ENCODE assay signal across 8 cellular contexts in genomic region chr2:178109813-178110212, GRCh38. TPM values are rescaled to one million over a fixed set of nuclear protein-coding genes. Genes with fewer than 3 reads are reported as not detected.
DNase-seq lines count a peak whose midpoint lies in the region; ATAC-seq, FAIRE-seq and TF ChIP-seq lines count a peak whose summit lies in the region.

No MANE protein-coding gene starts in this region.

- no peaks in the 10 kb centered on the region for H4K20me1 ChIP-seq in SK-N-SH (ENCODE audit: insufficient read depth)

- ATAC-seq in foreskin keratinocyte (no peak), GM19397 (IDR thresholded peaks at IDR 0.05; ENCODE audit: unreplicated experiment) (no peak)

- H3K27me3 ChIP-seq in SK-N-SH (ENCODE audit: insufficient read depth) (no peaks in the 10 kb centered on the region), foreskin keratinocyte (no peaks in the 10 kb centered on the region), small intestine (ENCODE audit: control insufficient read depth in 2 of 2, insufficient read depth in 2 of 2, low read length in 2 of 2) (no peaks in the 10 kb centered on the region)

- 0% methylated on average over 1 of the region's 1 CpG for WGBS in SK-N-SH (ENCODE audit: low lambda C conversion rate)
- WGBS in small intestine, 3 donors = 7 to 26% (median 11%) methylated on average over 1 of the region's 1 CpG

- no peak for TF ChIP-seq EP300 in SK-N-SH (IDR thresholded peaks at IDR 0.05; ENCODE audit: borderline replicate concordance in 1 of 2, low read depth in 1 of 2, low read length in 1 of 2)

- no peak overlapping the region for H3K9ac ChIP-seq in SK-N-SH

- H3K4me3 ChIP-seq in SK-N-SH (ENCODE audit: low read depth in 2 of 2, low read length in 1 of 2) (peak overlapping the region in 1 of 2 experiments; percentile 14; a peak in 1 of 4 replicates), small intestine (ENCODE audit: low read depth in 1 of 2, low read length in 2 of 2) (no peak overlapping the region)

- H3K4me2 ChIP-seq in SK-N-SH = no peak overlapping the region

- H3K9me2 ChIP-seq in SK-N-SH = no peaks in the 10 kb centered on the region

- TF ChIP-seq RAD21 in SK-N-SH (IDR thresholded peaks at IDR 0.05; ENCODE audit: low read length) = peak; percentile 77

- H3K27ac ChIP-seq in SK-N-SH (ENCODE audit: low read depth in 2 of 2, low read length in 1 of 2) (no peak overlapping the region), foreskin keratinocyte (no peak overlapping the region), small intestine (ENCODE audit: low read depth in 1 of 2, low read length in 1 of 2) (no peak overlapping the region)

- no peak for FAIRE-seq in small intestine (lab: Jason Lieb, UNC)

- POLR2A ChIA-PET in SK-N-SH (lab: Yijun Ruan, JAX) = no interaction called here

- H3K9me3 ChIP-seq in SK-N-SH (no peaks in the 10 kb centered on the region), small intestine (ENCODE audit: control insufficient read depth, low read depth) (no peaks in the 10 kb centered on the region)

- TF ChIP-seq CTCF in SK-N-SH (IDR thresholded peaks at IDR 0.05) (peak; percentile 78), foreskin keratinocyte (conservative IDR thresholded peaks at IDR 0.05) (peak; percentile 77)

- H3K79me2 ChIP-seq in SK-N-SH (ENCODE audit: insufficient read depth) = peaks cover 21% of the 10 kb centered on the region

- H3F3A ChIP-seq in SK-N-SH (replicated peaks; ENCODE audit: insufficient read depth) = no peaks in the 10 kb centered on the region

- DNase-seq in NCI-H524 (lab: John Stamatoyannopoulos, UW) (peak; percentile 4 to 63), NCI-H524 treated with DMSO at 0.1 percent for 48 hours (lab: John Stamatoyannopoulos, UW) (no peak), MV-4-11 (lab: John Stamatoyannopoulos, UW) (peak; percentile 46), SK-N-SH (peak; percentile 64), foreskin keratinocyte (peak in 1 of 2 donors; percentile 33), small intestine (peak; percentile 51), KG1 (lab: John Stamatoyannopoulos, UW) (no peak)

- no peaks in the 10 kb centered on the region for H3K36me3 ChIP-seq in SK-N-SH (replicated peaks in 1 of 2; ENCODE audit: control insufficient read depth in 1 of 2, insufficient read depth in 2 of 2, low read length in 1 of 2)
- no peaks in the 10 kb centered on the region for H3K36me3 ChIP-seq in small intestine (ENCODE audit: control insufficient read depth in 2 of 2, insufficient read depth in 2 of 2, low read length in 2 of 2)

- H3K4me1 ChIP-seq in SK-N-SH (ENCODE audit: control insufficient read depth in 1 of 2, insufficient read depth in 2 of 2, low read depth in 1 of 2, low read length in 1 of 2) (peaks cover 9% of the 10 kb centered on the region in 2 experiments; a peak in 3 of 4 replicates), foreskin keratinocyte (no peaks in the 10 kb centered on the region), small intestine (ENCODE audit: control insufficient read depth in 2 of 2, insufficient read depth in 1 of 2, low read depth in 1 of 2, low read length in 1 of 2) (peaks cover 0 to 5% of the 10 kb centered on the region in 2 donors)

- CTCF ChIA-PET in SK-N-SH (lab: Yijun Ruan, JAX) = interaction anchor here (1.0 to 11.9 kb wide), 5 partner anchors 19 to 309 kb away, joined by 7 to 153 read pairs (median 35); no protein-coding TSS in a partner anchor

- H2AFZ ChIP-seq in SK-N-SH (ENCODE audit: low read depth) = no peak overlapping the region

TF ChIP-seq in SK-N-SH, 30 proteins besides CTCF, POLR2A, EP300 and RAD21:
- peak; percentile 21 for TF ChIP-seq CHD2 (IDR thresholded peaks at IDR 0.05; ENCODE audit: low read length, partially characterized antibody)
- TF ChIP-seq FOXM1 (IDR thresholded peaks at IDR 0.05; ENCODE audit: low read depth) = no peak
- no peak for TF ChIP-seq NFIC (IDR thresholded peaks at IDR 0.05; ENCODE audit: borderline replicate concordance)
- no peak for TF ChIP-seq REST (IDR thresholded peaks at IDR 0.05; ENCODE audit: low read depth, low read length)
- peak; percentile 54 for TF ChIP-seq SMC3 (IDR thresholded peaks at IDR 0.05; ENCODE audit: low read depth, low read length)

RNA-seq across cellular contexts. Expression of gene RBM45, which starts 2.4 kb away (rescaled TPM):
- 7.0 and 8.1 TPM in 2 replicates for polyA plus RNA-seq in SK-N-SH (2012; rRNA removed)
- 8.4 and 11.8 TPM in 2 replicates for polyA plus RNA-seq in SK-N-SH (2012; cell fraction: cytosol; rRNA removed)
- 8.1 and 18.1 TPM in 2 replicates for polyA plus RNA-seq in SK-N-SH (2012; cell fraction: nucleus; rRNA removed)
- total RNA-seq in foreskin keratinocyte = 16.7 and 17.2 TPM in 2 replicates
- polyA plus RNA-seq in foreskin keratinocyte = 9.4 and 10.5 TPM in 2 replicates
- polyA plus RNA-seq in small intestine = 10 to 100 TPM; 10.6 to 13.6 (median 12.4) TPM

RNA-seq across cellular contexts. Expression of gene PDE11A, which starts 37.2 kb away (rescaled TPM):
- 0.10 and 0.18 TPM in 2 replicates for polyA plus RNA-seq in SK-N-SH (2012; rRNA removed)
- polyA plus RNA-seq in SK-N-SH (2012; cell fraction: cytosol; rRNA removed) = 0.09 and 0.14 TPM in 2 replicates
- polyA plus RNA-seq in SK-N-SH (2012; cell fraction: nucleus; rRNA removed) = 0.12 and 0.30 TPM in 2 replicates
- 0.11 and 0.20 TPM in 2 replicates for total RNA-seq in foreskin keratinocyte
- 0.01 TPM in 1 of 2 replicates, not detected in the other for polyA plus RNA-seq in foreskin keratinocyte
- polyA plus RNA-seq in small intestine = 1 to 10 TPM in 1 of 3 donors, under 1 TPM in 2; 0.27 to 1.2 (median 0.45) TPM

Comparison
In these comparisons a context has a peak if more than half of its experiments do, and no peak if none do; other contexts are left out.
1. DNase-seq: peak in NCI-H524 (2 of 2), MV-4-11 (single experiment), SK-N-SH (single experiment) and small intestine (single experiment); none in NCI-H524 treated with DMSO at 0.1 percent for 48 hours (single experiment) and KG1 (single experiment).